Comparison of ENCODE assay signal across 8 cellular contexts in genomic region chr14:61813101-61813596, GRCh38. TPM values are rescaled to one million over a fixed set of nuclear protein-coding genes. Genes with fewer than 3 reads are reported as not detected.
DNase-seq lines count a peak whose midpoint lies in the region; ATAC-seq and TF ChIP-seq lines count a peak whose summit lies in the region.
"Had no signal": no experiment of that assay in that cellular context is flagged by ENCODE, and none has a peak within 500 bp of the region (broad histone marks: within the 10 kb centered on the region; RNA-seq: fewer than 3 reads in every experiment).

No MANE protein-coding gene starts in this region.

- DNase-seq in SJSA1 (ENCODE audit: low read depth in 1 of 2, low spot score in 2 of 2), result no peak
- no peak for DNase-seq in fibroblast of the aortic adventitia (ENCODE audit: low read depth)
- no peak for DNase-seq in retinal pigment epithelial cell (ENCODE audit: low read depth)
- DNase-seq in EL, result no peak
- DNase-seq in activated effector memory CD4-positive, alpha-beta T cell treated with Interleukin-2 at 50 U/mL for 16 hours, result no peak
- DNase-seq: uterus had no signal

- no peak for ATAC-seq in GM19397 (IDR thresholded peaks at IDR 0.05; ENCODE audit: unreplicated experiment)

- H3K27ac ChIP-seq in SJSA1, result no peak overlapping the region
- H3K27ac ChIP-seq: uterus had no signal

- peaks cover 4% of the 10 kb centered on the region for H3K4me1 ChIP-seq in SJSA1 (replicated peaks)

- H3K36me3 ChIP-seq in SJSA1, result no peaks in the 10 kb centered on the region
- H3K36me3 ChIP-seq: uterus had no signal

- TF ChIP-seq CTCF in fibroblast of the aortic adventitia (IDR thresholded peaks at IDR 0.05; ENCODE audit: insufficient read depth, low read length) (no peak), retinal pigment epithelial cell (conservative IDR thresholded peaks at IDR 0.05; ENCODE audit: low read depth, low read length) (no peak)

- H3K27me3 ChIP-seq in SJSA1 (replicated peaks), result peaks cover 27% of the 10 kb centered on the region

- peak overlapping the region; percentile 45; the same call in 1 of the 2 replicates for H3K4me3 ChIP-seq in GM08714 (ENCODE audit: low read length)
- peak overlapping the region; percentile 35 for H3K4me3 ChIP-seq in SJSA1
- peak overlapping the region; percentile 57 for H3K4me3 ChIP-seq in fibroblast of the aortic adventitia (ENCODE audit: low read depth, low read length)
- peak overlapping the region; percentile 52 for H3K4me3 ChIP-seq in retinal pigment epithelial cell (ENCODE audit: low read length)
- H3K4me3 ChIP-seq: uterus had no signal

- no peaks in the 10 kb centered on the region for H3K9me3 ChIP-seq in SJSA1 (replicated peaks)
- H3K9me3 ChIP-seq: uterus had no signal

RNA-seq across cellular contexts. Expression of gene SYT16, which starts 0.6 kb away (rescaled TPM):
- total RNA-seq in SJSA1 (2014; rRNA removed; shearing (Covaris generic)), result 0.18 and 0.31 TPM in 2 replicates
- total RNA-seq in fibroblast of the aortic adventitia (ENCODE audit: low replicate concordance), result 1.6 TPM in 1 of 2 replicates, not detected in the other

RNA-seq across cellular contexts. Expression of gene SNAPC1, which starts 50.9 kb away (rescaled TPM):
- total RNA-seq in SJSA1 (2014; rRNA removed; shearing (Covaris generic)), result 21.4 and 25.4 TPM in 2 replicates
- 9.9 and 22.9 TPM in 2 replicates for total RNA-seq in fibroblast of the aortic adventitia (ENCODE audit: low replicate concordance)
